8 cellular contexts compared by ENCODE assay signal in genomic region chr19:16078759-16079707, GRCh38. TPM values are rescaled to one million over a fixed set of nuclear protein-coding genes. Genes with fewer than 3 reads are reported as not detected.
A peak's percentile ranks its signal among the peaks of the same experiment; 100 is the strongest.
DNase-seq lines count a peak whose midpoint lies in the region; ATAC-seq and TF ChIP-seq lines count a peak whose summit lies in the region.

No MANE protein-coding gene starts in this region.

- in situ Hi-C loops in GM13976 (cut with MboI; ENCODE audit: low sequenced_read_pairs, unreplicated experiment) (no loop called here), Panc1 (cut with HindIII; ENCODE audit: low pct_unique_long_range_greater_than_20kb, low sequenced_read_pairs) (no loop called here)

- H3K4me3 ChIP-seq in Panc1 (ENCODE audit: low read depth in 2 of 2, low read length in 2 of 2) (peak overlapping the region; percentile 63 to 91), fibroblast of the aortic adventitia (ENCODE audit: low read depth, low read length) (peak overlapping the region; percentile 94), neural progenitor cell (peak overlapping the region; percentile 98), upper lobe of left lung (peak overlapping the region; percentile 78 to 98 (median 88))

- H3F3A ChIP-seq in neural progenitor cell (ENCODE audit: low read depth): peaks cover 36% of the 10 kb centered on the region

- peaks cover 86% of the 10 kb centered on the region for H3K36me3 Mint-ChIP-seq in activated T-helper 17 cell treated with anti-CD3 and anti-CD28 coated beads, Interleukin-2, amount 50 U/mL, for 72 hours (ENCODE audit: low read depth)
- H3K36me3 Mint-ChIP-seq in neural progenitor cell: peaks cover 16% of the 10 kb centered on the region

- no peaks in the 10 kb centered on the region for H3K9me3 Mint-ChIP-seq in activated T-helper 17 cell treated with anti-CD3 and anti-CD28 coated beads, Interleukin-2, amount 50 U/mL, for 72 hours
- no peaks in the 10 kb centered on the region for H3K9me3 Mint-ChIP-seq in neural progenitor cell

- no peaks in the 10 kb centered on the region for H3K27me3 Mint-ChIP-seq in activated T-helper 17 cell treated with anti-CD3 and anti-CD28 coated beads, Interleukin-2, amount 50 U/mL, for 72 hours
- H3K27me3 Mint-ChIP-seq in neural progenitor cell (ENCODE audit: insufficient read depth, low read depth): peaks cover 24% of the 10 kb centered on the region

- H3K4me1 Mint-ChIP-seq in activated T-helper 17 cell treated with anti-CD3 and anti-CD28 coated beads, Interleukin-2, amount 50 U/mL, for 72 hours: peaks cover 27% of the 10 kb centered on the region
- peaks cover 25% of the 10 kb centered on the region for H3K4me1 Mint-ChIP-seq in neural progenitor cell

- H2AFZ ChIP-seq in neural progenitor cell (replicated peaks): no peak overlapping the region

- peak overlapping the region; percentile 82 for H3K4me3 Mint-ChIP-seq in activated T-helper 17 cell treated with anti-CD3 and anti-CD28 coated beads, Interleukin-2, amount 50 U/mL, for 72 hours
- peak overlapping the region; percentile 92 for H3K4me3 Mint-ChIP-seq in neural progenitor cell

- H3K27me3 ChIP-seq in Panc1 (ENCODE audit: control insufficient read depth, insufficient read depth, low read length) (no peaks in the 10 kb centered on the region), neural progenitor cell (no peaks in the 10 kb centered on the region), upper lobe of left lung (no peaks in the 10 kb centered on the region)

- H3K9ac ChIP-seq in neural progenitor cell: peak overlapping the region; percentile 99

- H3K4me2 ChIP-seq in neural progenitor cell: peak overlapping the region; percentile 100

- CTCF ChIA-PET in Panc1 (lab: Charles Lee): no interaction called here

- H3K27ac ChIP-seq in Panc1 (ENCODE audit: low read length) (peak overlapping the region; percentile 86), neural progenitor cell (peak overlapping the region; percentile 99), upper lobe of left lung (peak overlapping the region; percentile 99 to 100 (median 99))

- TF ChIP-seq POLR2A in upper lobe of left lung (IDR thresholded peaks at IDR 0.05): peak in 2 of 4 donors; percentile 40 to 60

- WGBS in upper lobe of left lung, 2 donors: 3 to 4% methylated on average over 17 of the region's 17 CpGs

- TF ChIP-seq CTCF in GM13976 (IDR thresholded peaks at IDR 0.05; ENCODE audit: borderline replicate concordance, control extremely low read depth, extremely low read depth, insufficient read depth, missing control alignments): no peak
- TF ChIP-seq CTCF in Panc1 (IDR thresholded peaks at IDR 0.05): no peak
- TF ChIP-seq CTCF in fibroblast of the aortic adventitia (IDR thresholded peaks at IDR 0.05; ENCODE audit: insufficient read depth, low read length): no peak
- TF ChIP-seq CTCF in neural progenitor cell (IDR thresholded peaks at IDR 0.05): no peak
- TF ChIP-seq CTCF in upper lobe of left lung (IDR thresholded peaks at IDR 0.05): no peak

- POLR2A ChIA-PET in Panc1 (lab: Charles Lee): no interaction called here

- peak overlapping the region; percentile 95 for H3K27ac Mint-ChIP-seq in activated T-helper 17 cell treated with anti-CD3 and anti-CD28 coated beads, Interleukin-2, amount 50 U/mL, for 72 hours
- peak overlapping the region; percentile 100 for H3K27ac Mint-ChIP-seq in neural progenitor cell

- H4K20me1 ChIP-seq in neural progenitor cell (ENCODE audit: low read depth): peaks cover 63% of the 10 kb centered on the region

- H3K36me3 ChIP-seq in Panc1 (ENCODE audit: control insufficient read depth, insufficient read depth, low read length): no peaks in the 10 kb centered on the region
- H3K36me3 ChIP-seq in neural progenitor cell: no peaks in the 10 kb centered on the region
- peaks cover 0 to 46% (median 29%) of the 10 kb centered on the region in 4 donors for H3K36me3 ChIP-seq in upper lobe of left lung

- DNase-seq in GM13976 (ENCODE audit: low spot score) (peak; percentile 76), Panc1 (ENCODE audit: low read depth, low spot score) (peak; percentile 82), fibroblast of the aortic adventitia (ENCODE audit: low read depth) (peak; percentile 99), neural progenitor cell (ENCODE audit: low spot score) (peak; percentile 36), upper lobe of left lung (peak in 1 of 2 donors; percentile 69), NCI-H774 (lab: John Stamatoyannopoulos, UW) (no peak)

- intact Hi-C loops in Panc1 (cut with micrococcal nuclease; ENCODE audit: unreplicated experiment): no loop called here

- H3K9me3 ChIP-seq in Panc1 (ENCODE audit: control insufficient read depth, insufficient read depth, low read depth, low read length) (no peaks in the 10 kb centered on the region), neural progenitor cell (ENCODE audit: low read depth) (no peaks in the 10 kb centered on the region), upper lobe of left lung (no peaks in the 10 kb centered on the region)

- H3K4me1 ChIP-seq in Panc1 (ENCODE audit: control insufficient read depth, insufficient read depth, low read length) (peaks cover 16% of the 10 kb centered on the region), neural progenitor cell (peaks cover 30% of the 10 kb centered on the region), upper lobe of left lung (peaks cover 47 to 81% (median 62%) of the 10 kb centered on the region in 4 donors)

- peak; percentile 51 for ATAC-seq in HG03159 (IDR thresholded peaks at IDR 0.05; ENCODE audit: unreplicated experiment)
- peak; percentile 44 for ATAC-seq in Panc1
- peak; percentile 65 for ATAC-seq in activated T-helper 17 cell treated with anti-CD3 and anti-CD28 coated beads, Interleukin-2, amount 50 U/mL, for 72 hours (replicated peaks)
- peak; percentile 54 to 66 for ATAC-seq in upper lobe of left lung (ENCODE audit: low FRiP score in 2 of 2)

- peaks cover 86% of the 10 kb centered on the region for H3K79me2 ChIP-seq in neural progenitor cell (ENCODE audit: low read depth)

- TSS peak; percentile 75 for BruUV-seq in Panc1 (replicated peaks; lab: Mats Ljungman, UMichigan)

- TF ChIP-seq EP300 in upper lobe of left lung (IDR thresholded peaks at IDR 0.05): peak in 2 of 4 donors; percentile 28 to 61

RNA-seq across cellular contexts. Expression of gene TPM4, which starts 2.7 kb away (rescaled TPM):
- 165 TPM for total RNA-seq in Panc1 (2021; ENCODE audit: unreplicated experiment)
- polyA plus RNA-seq in Panc1 (2012; ENCODE audit: insufficient read length): 231 TPM
- total RNA-seq in activated T-helper 17 cell treated with anti-CD3 and anti-CD28 coated beads, Interleukin-2, amount 50 U/mL, for 72 hours: 100 to 1,000 TPM; 474 to 660 TPM
- total RNA-seq in fibroblast of the aortic adventitia (ENCODE audit: low replicate concordance): 864 and 1,097 TPM in 2 replicates
- 446 and 535 TPM in 2 replicates for total RNA-seq in neural progenitor cell (ENCODE audit: low replicate concordance)
- 100 to 1,000 TPM; 258 to 569 (median 392) TPM for total RNA-seq in upper lobe of left lung

RNA-seq across cellular contexts. Expression of gene RAB8A, which starts 32.7 kb away (rescaled TPM):
- total RNA-seq in Panc1 (2021; ENCODE audit: unreplicated experiment) (75.8 TPM), fibroblast of the aortic adventitia (ENCODE audit: low replicate concordance) (15.5 and 99.9 TPM in 2 replicates), neural progenitor cell (ENCODE audit: low replicate concordance) (39.2 and 61.7 TPM in 2 replicates), upper lobe of left lung (100 to 1,000 TPM in 1 of 6 donors, 10 to 100 TPM in 5; 29.3 to 117 (median 60.6) TPM)
- polyA plus RNA-seq in Panc1 (2012; ENCODE audit: insufficient read length): 61.5 TPM
- 100 to 1,000 TPM; 140 to 212 TPM for total RNA-seq in activated T-helper 17 cell treated with anti-CD3 and anti-CD28 coated beads, Interleukin-2, amount 50 U/mL, for 72 hours
